Comparison of ENCODE assay signal across 16 cellular contexts in the genomic region with DNA sequence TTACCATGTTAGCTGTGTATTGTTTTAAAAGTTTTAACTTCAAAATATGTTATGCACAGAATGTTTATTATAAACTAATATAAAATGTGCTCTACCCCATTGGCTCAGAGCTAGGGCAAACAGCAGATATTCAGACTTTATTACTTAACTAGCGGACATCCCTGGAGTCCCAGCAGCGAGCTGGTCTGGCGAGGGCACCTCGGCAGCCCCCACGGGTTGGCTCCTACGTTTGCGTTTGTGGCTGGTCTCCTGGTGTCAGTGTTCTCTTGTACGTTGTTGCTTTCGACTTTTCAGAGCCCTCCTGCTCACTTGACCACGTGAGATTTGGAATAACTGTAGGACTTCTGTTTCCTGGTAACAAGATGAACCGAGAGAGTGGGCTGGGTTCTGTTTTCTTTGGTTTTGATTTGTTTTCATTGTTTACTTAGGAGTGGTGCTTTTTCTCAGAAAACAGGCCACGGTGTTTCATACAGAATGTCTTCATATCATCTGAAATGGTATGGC. TPM values are rescaled to one million over a fixed set of nuclear protein-coding genes. Genes with fewer than 3 reads are reported as not detected.
A peak's percentile ranks its signal among the peaks of the same experiment; 100 is the strongest.
DNase-seq lines count a peak whose midpoint lies in the region; ATAC-seq, FAIRE-seq and TF ChIP-seq lines count a peak whose summit lies in the region.
"Had no signal": no experiment of that assay in that cellular context is flagged by ENCODE, and none has a peak within 500 bp of the region (broad histone marks: within the 10 kb centered on the region; RNA-seq: fewer than 3 reads in every experiment).

No MANE protein-coding gene starts in this region.

- H3K27me3 Mint-ChIP-seq in H9 (ENCODE audit: low read depth) (no peaks in the 10 kb centered on the region), nephron progenitor cell (ENCODE audit: low read depth, poor library complexity) (no peaks in the 10 kb centered on the region)

- H3K18ac ChIP-seq in H9 (ENCODE audit: insufficient read length, low read depth, low read length), result no peak overlapping the region

- H3K27ac Mint-ChIP-seq in H9 (peak overlapping the region in 2 of 3 experiments; percentile 49 to 63; a peak in 1 of 7 replicates), nephron progenitor cell (peak overlapping the region; percentile 30)
- H3K27ac Mint-ChIP-seq: CD14-positive monocyte; CD8-positive, alpha-beta T cell; HFFc6 had no signal

- H3K79me2 ChIP-seq in H9 (ENCODE audit: insufficient read depth, low read length), result no peaks in the 10 kb centered on the region

- no peak for TF ChIP-seq CTCF in H9 (conservative IDR thresholded peaks at IDR 0.05)
- TF ChIP-seq CTCF in nephron progenitor cell (IDR thresholded peaks at IDR 0.05), result no peak
- no peak for TF ChIP-seq CTCF in upper lobe of right lung (IDR thresholded peaks at IDR 0.05)

- H3K9me3 Mint-ChIP-seq in H9 (no peaks in the 10 kb centered on the region), nephron progenitor cell (no peaks in the 10 kb centered on the region)
- H3K9me3 Mint-ChIP-seq: CD14-positive monocyte; CD8-positive, alpha-beta T cell; HFFc6 had no signal

- no peak overlapping the region for H4K5ac ChIP-seq in H9 (ENCODE audit: insufficient read length, low read depth, low read length)

- H2BK12ac ChIP-seq in H9 (ENCODE audit: insufficient read length, low read depth, low read length), result no peak overlapping the region

- WGBS in H9 (ENCODE audit: extremely low coverage, insufficient read length, low lambda C conversion rate), result no CpG with 5 or more reads among the region's 12 CpGs

- DNase-seq in H9 (no peak), nephron progenitor cell (no peak), upper lobe of right lung (peak; percentile 36), H7 (no peak), MV-4-11 (lab: John Stamatoyannopoulos, UW) (no peak), COLO829 (ENCODE audit: low spot score) (no peak)
- DNase-seq: Caco-2; CD8-positive, alpha-beta T cell; HCEC 1CT; HFFc6; IMR-90; KBM-7 had no signal

- no peak overlapping the region for H3K23ac ChIP-seq in H9 (ENCODE audit: insufficient read length, low read depth, low read length)

- no peak overlapping the region for H2BK20ac ChIP-seq in H9 (ENCODE audit: low read depth, low read length, poor library complexity, severe bottlenecking)

- no peak overlapping the region for H2AK5ac ChIP-seq in H9 (ENCODE audit: insufficient read length, low read length)

- H3K9ac ChIP-seq in H9 (ENCODE audit: extremely low read depth, insufficient read length, low read length), result no peak overlapping the region

- intact Hi-C loops in upper lobe of right lung (cut with DNase I), result no loop called here

- H3K4me3 ChIP-seq in upper lobe of right lung (no peak overlapping the region), H7 (ENCODE audit: insufficient read depth, low read depth, low read length) (no peak overlapping the region)

- no peaks in the 10 kb centered on the region for H3K4me1 ChIP-seq in H9 (ENCODE audit: insufficient read depth, low read length)
- H3K4me1 ChIP-seq in upper lobe of right lung, result no peaks in the 10 kb centered on the region
- H3K4me1 ChIP-seq: Caco-2 had no signal

- no peak overlapping the region for H3T11ph ChIP-seq in H9 (ENCODE audit: low read length)

- no peak overlapping the region for H4K8ac ChIP-seq in H9 (replicated peaks; ENCODE audit: insufficient read length, low read depth, low read length)

- no peak overlapping the region for H2BK5ac ChIP-seq in H9 (ENCODE audit: insufficient read length, low read length)

- no peak overlapping the region for H2BK15ac ChIP-seq in H9 (ENCODE audit: low read depth, low read length)

- H3K4me2 ChIP-seq in H9 (ENCODE audit: insufficient read depth, insufficient read length, low read length), result no peak overlapping the region

- H3K27me3 ChIP-seq in H9 (ENCODE audit: insufficient read depth, low read length), result no peaks in the 10 kb centered on the region
- H3K27me3 ChIP-seq in upper lobe of right lung, result no peaks in the 10 kb centered on the region
- no peaks in the 10 kb centered on the region for H3K27me3 ChIP-seq in H7 (ENCODE audit: control insufficient read depth, insufficient read depth, low read length)

- H3K4me3 Mint-ChIP-seq in H9 (no peak overlapping the region), nephron progenitor cell (no peak overlapping the region)
- H3K4me3 Mint-ChIP-seq: CD14-positive monocyte; CD8-positive, alpha-beta T cell; HFFc6 had no signal

- FAIRE-seq in endometrium (lab: Jason Lieb, UNC), result peak; percentile 70
- FAIRE-seq: GM18507 had no signal

- H3K56ac ChIP-seq in H9 (ENCODE audit: insufficient read length, low read depth, low read length), result no peak overlapping the region

- H2BK120ac ChIP-seq in H9 (ENCODE audit: low read depth, low read length, poor library complexity, severe bottlenecking), result no peak overlapping the region

- peaks cover 37% of the 10 kb centered on the region for H3K36me3 ChIP-seq in upper lobe of right lung
- peaks cover 21% of the 10 kb centered on the region for H3K36me3 ChIP-seq in H7 (replicated peaks; ENCODE audit: control insufficient read depth, insufficient read depth, low read length)

- no peak for ATAC-seq in upper lobe of right lung
- ATAC-seq: CD8-positive, alpha-beta T cell had no signal

- no peaks in the 10 kb centered on the region for H3K79me1 ChIP-seq in H9 (ENCODE audit: insufficient read depth, low read depth, low read length, poor library complexity, severe bottlenecking)

- no peak overlapping the region for H3K14ac ChIP-seq in H9 (ENCODE audit: insufficient read depth, low read length)

- no peak overlapping the region for H3K4ac ChIP-seq in H9 (ENCODE audit: low read depth, low read length)

- H3K23me2 ChIP-seq in H9 (ENCODE audit: insufficient read length, low read depth, low read length, poor library complexity, severe bottlenecking), result no peaks in the 10 kb centered on the region

- H3K9me3 ChIP-seq in H9 (ENCODE audit: control insufficient read depth, low read depth, low read length), result no peaks in the 10 kb centered on the region
- no peaks in the 10 kb centered on the region for H3K9me3 ChIP-seq in upper lobe of right lung
- H3K9me3 ChIP-seq: Caco-2 had no signal

- H4K20me1 ChIP-seq in H9 (ENCODE audit: control insufficient read depth, insufficient read depth, insufficient read length), result no peaks in the 10 kb centered on the region

- H2AFZ ChIP-seq in H9 (ENCODE audit: low read length), result no peak overlapping the region

- H3K4me1 Mint-ChIP-seq in H9, result no peaks in the 10 kb centered on the region
- no peaks in the 10 kb centered on the region for H3K4me1 Mint-ChIP-seq in nephron progenitor cell
- H3K4me1 Mint-ChIP-seq: CD14-positive monocyte had no signal

- H3K27ac ChIP-seq in H9 (ENCODE audit: insufficient read length, low read depth, low read length) (no peak overlapping the region), upper lobe of right lung (no peak overlapping the region)
- H3K27ac ChIP-seq: HL-60 had no signal

- no peak overlapping the region for H4K91ac ChIP-seq in H9 (ENCODE audit: insufficient read length, low read depth, low read length)

- H3K36me3 Mint-ChIP-seq in H9 (ENCODE audit: insufficient read depth in 1 of 3, low read depth in 3 of 3) (peaks cover 17 to 73% (median 45%) of the 10 kb centered on the region in 3 experiments; a peak in 6 of 7 replicates), nephron progenitor cell (ENCODE audit: low read depth) (peaks cover 49% of the 10 kb centered on the region)

RNA-seq across cellular contexts. Expression of gene CBS, which starts 44.5 kb away (rescaled TPM):
- 319 and 350 TPM in 2 replicates for total RNA-seq in H9 (2021)
- 69.0 TPM for total RNA-seq in upper lobe of right lung
- total RNA-seq in H7 (2014; rRNA removed; shearing (Covaris generic)), result 315 and 380 TPM in 2 replicates
- total RNA-seq: CD8-positive, alpha-beta T cell had no signal

RNA-seq across cellular contexts. Expression of gene PKNOX1, which starts 56.8 kb away (rescaled TPM):
- 38.1 and 43.4 TPM in 2 replicates for total RNA-seq in H9 (2021)
- 14.9 TPM for total RNA-seq in upper lobe of right lung
- 17.7 and 20.0 TPM in 2 replicates for total RNA-seq in H7 (2014; rRNA removed; shearing (Covaris generic))
